Comparison of ENCODE assay signal across 8 cellular contexts in the genomic region with DNA sequence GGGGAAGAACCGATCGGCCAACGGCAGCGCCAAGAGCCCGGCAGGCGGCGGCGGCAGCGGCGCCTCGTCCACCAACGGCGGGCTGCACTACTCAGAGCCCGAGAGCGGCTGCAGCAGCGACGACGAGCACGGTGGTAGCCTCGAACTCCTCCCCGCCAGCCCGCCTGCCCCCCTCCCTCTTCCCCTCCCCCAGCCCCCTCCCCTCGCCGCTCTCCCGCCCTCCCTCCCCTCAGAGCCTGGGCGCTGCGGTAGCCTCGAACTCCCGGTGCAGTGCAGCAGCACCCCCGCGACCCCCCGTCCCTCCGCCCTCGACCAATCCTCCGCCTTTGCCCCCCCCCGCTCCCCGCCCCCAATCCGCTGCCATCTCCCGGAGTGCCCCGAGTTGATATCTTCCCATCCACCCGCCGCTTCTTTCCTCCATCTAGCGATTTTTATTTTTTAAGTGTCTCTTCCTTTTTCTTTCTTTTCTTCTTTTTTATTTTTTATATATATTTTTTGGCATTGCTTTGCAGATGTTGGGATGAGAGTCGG. TPM values are rescaled to one million over a fixed set of nuclear protein-coding genes. Genes with fewer than 3 reads are reported as not detected.
DNase-seq lines count a peak whose midpoint lies in the region; ATAC-seq and TF ChIP-seq lines count a peak whose summit lies in the region.

No MANE protein-coding gene starts in this region.

- peak overlapping the region; percentile 83 for H3K27ac Mint-ChIP-seq in activated CD4-positive, alpha-beta T cell treated with anti-CD3 and anti-CD28 coated beads for 36 hours
- H3K27ac Mint-ChIP-seq in MCF 10A (ENCODE audit: low read depth, unreplicated experiment) = peak overlapping the region; percentile 96

- peak; percentile 78 for DNase-seq in activated CD4-positive, alpha-beta T cell treated with anti-CD3 and anti-CD28 coated beads for 36 hours
- DNase-seq in activated CD4-positive, alpha-beta T cell treated with anti-CD3 and anti-CD28 coated beads for 48 hours = no peak
- DNase-seq in RKO (ENCODE audit: low spot score) (peak; percentile 73), MCF 10A (ENCODE audit: unreplicated experiment) (no peak), iPS-NIHi11 (ENCODE audit: low spot score) (peak; percentile 73), NCI-H128 (lab: John Stamatoyannopoulos, UW; ENCODE audit: unreplicated experiment) (no peak)
- DNase-seq in stimulated activated CD4-positive, alpha-beta T cell treated with anti-CD3 and anti-CD28 coated beads, Interleukin-15, amount 100 ng/mL, for 24 hours = peak; percentile 67

- POLR2A ChIA-PET in activated CD4-positive, alpha-beta T cell treated with anti-CD3 and anti-CD28 coated beads for 36 hours (lab: Charles Lee) = no interaction called here
- POLR2A ChIA-PET in MCF 10A (lab: Yijun Ruan, JAX) = interaction anchor here (0.6 to 3.9 kb wide), 19 partner anchors 12 to 1454 kb away, joined by 3 to 34 read pairs (median 4); a partner anchor contains a TSS

- H3K9me3 Mint-ChIP-seq in activated CD4-positive, alpha-beta T cell treated with anti-CD3 and anti-CD28 coated beads for 36 hours (ENCODE audit: low read depth) = no peaks in the 10 kb centered on the region
- no peaks in the 10 kb centered on the region for H3K9me3 Mint-ChIP-seq in MCF 10A (ENCODE audit: unreplicated experiment)

- CTCF ChIA-PET in activated CD4-positive, alpha-beta T cell treated with anti-CD3 and anti-CD28 coated beads for 36 hours (lab: Charles Lee) = interaction anchor here (2.8 kb wide), 1 partner anchor 19 kb away, joined by 10 read pairs; no protein-coding TSS in a partner anchor
- CTCF ChIA-PET in MCF 10A (lab: Yijun Ruan, JAX) = interaction anchor here (1.9 kb wide), 1 partner anchor 255 kb away, joined by 7 read pairs; no protein-coding TSS in a partner anchor

- intact Hi-C loops in activated CD4-positive, alpha-beta T cell treated with anti-CD3 and anti-CD28 coated beads for 36 hours (cut with DNase I, micrococcal nuclease) = loop anchor here (1.0 to 10.0 kb wide), 18 partner anchors 22 to 1475 kb away; a partner anchor contains a TSS
- intact Hi-C loops in MCF 10A (cut with micrococcal nuclease) = loop anchor here (1.0 to 5.0 kb wide), 7 partner anchors 124 to 887 kb away; no protein-coding TSS in a partner anchor

- no peak for TF ChIP-seq CTCF in MCF 10A (IDR thresholded peaks at IDR 0.05; ENCODE audit: unreplicated experiment)

- H3K4me1 Mint-ChIP-seq in activated CD4-positive, alpha-beta T cell treated with anti-CD3 and anti-CD28 coated beads for 36 hours = peaks cover 13% of the 10 kb centered on the region
- H3K4me1 Mint-ChIP-seq in MCF 10A (ENCODE audit: insufficient read depth, unreplicated experiment) = peaks cover 27% of the 10 kb centered on the region

- BruUV-seq in MCF 10A (replicated peaks; lab: Mats Ljungman, UMichigan) = no TSS peak

- no peaks in the 10 kb centered on the region for H3K27me3 Mint-ChIP-seq in activated CD4-positive, alpha-beta T cell treated with anti-CD3 and anti-CD28 coated beads for 36 hours
- H3K27me3 Mint-ChIP-seq in MCF 10A (ENCODE audit: insufficient read depth, unreplicated experiment) = no peaks in the 10 kb centered on the region

- H3K36me3 Mint-ChIP-seq in activated CD4-positive, alpha-beta T cell treated with anti-CD3 and anti-CD28 coated beads for 36 hours (ENCODE audit: low read depth) = peaks cover 16% of the 10 kb centered on the region
- H3K36me3 Mint-ChIP-seq in MCF 10A (ENCODE audit: insufficient read depth, unreplicated experiment) = peaks cover 49% of the 10 kb centered on the region

- ATAC-seq in activated CD4-positive, alpha-beta T cell treated with anti-CD3 and anti-CD28 coated beads for 36 hours = peak; percentile 22
- peak; percentile 19 for ATAC-seq in HG03159 (IDR thresholded peaks at IDR 0.05; ENCODE audit: unreplicated experiment)

- peak overlapping the region; percentile 90 for H3K4me3 Mint-ChIP-seq in activated CD4-positive, alpha-beta T cell treated with anti-CD3 and anti-CD28 coated beads for 36 hours
- peak overlapping the region; percentile 88 for H3K4me3 Mint-ChIP-seq in MCF 10A (ENCODE audit: unreplicated experiment)

RNA-seq across cellular contexts. Expression of a gene that starts 0.5 kb away (rescaled TPM):
- 10 to 100 TPM; 31.0 to 33.4 TPM for total RNA-seq in activated CD4-positive, alpha-beta T cell treated with anti-CD3 and anti-CD28 coated beads for 36 hours
- total RNA-seq in MCF 10A (2022) = 70.1 and 70.3 TPM in 2 replicates

Comparison
In these comparisons a context has a peak if more than half of its experiments do, and no peak if none do; other contexts are left out.
1. DNase-seq: peak in activated CD4-positive, alpha-beta T cell treated with anti-CD3 and anti-CD28 coated beads for 36 hours (single experiment), RKO (single experiment), iPS-NIHi11 (single experiment) and stimulated activated CD4-positive, alpha-beta T cell treated with anti-CD3 and anti-CD28 coated beads, Interleukin-15, amount 100 ng/mL, for 24 hours (single experiment); none in activated CD4-positive, alpha-beta T cell treated with anti-CD3 and anti-CD28 coated beads for 48 hours (single experiment), MCF 10A (single experiment) and NCI-H128 (single experiment).